ENCODE assay signal across 13 cellular contexts in the genomic region with DNA sequence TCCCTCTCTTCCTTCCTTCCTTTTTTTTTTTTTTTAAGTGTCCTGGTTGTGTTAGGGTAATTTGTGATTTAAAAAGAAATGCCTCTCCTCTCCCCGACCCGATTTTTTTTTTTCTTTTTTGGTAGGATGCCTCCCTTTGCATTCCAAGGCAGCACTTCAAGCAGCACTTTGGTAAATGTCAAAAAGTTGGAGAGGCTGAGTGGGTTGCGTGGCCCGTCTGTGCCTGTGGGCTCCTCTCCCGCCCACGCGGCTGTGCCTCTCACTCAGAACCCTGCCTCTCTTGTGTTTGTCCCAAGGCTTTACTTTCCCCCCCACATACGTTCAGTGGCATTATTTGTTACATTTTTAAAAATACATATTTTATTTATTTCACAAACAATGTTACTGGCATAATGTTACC.
DNase-seq lines count a peak whose midpoint lies in the region; ATAC-seq and TF ChIP-seq lines count a peak whose summit lies in the region.
"Had no signal": no experiment of that assay in that cellular context is flagged by ENCODE, and none has a peak within 500 bp of the region (broad histone marks: within the 10 kb centered on the region; RNA-seq: fewer than 3 reads in every experiment).

No MANE protein-coding gene starts in this region.

- H3K9me3 ChIP-seq in AG04450 (ENCODE audit: control insufficient read depth, insufficient read depth, low read length) = no peaks in the 10 kb centered on the region
- H3K9me3 ChIP-seq: ovary, Peyer's patch had no signal

- intact Hi-C loops in posterior vena cava (cut with DNase I) = no loop called here

- POLR2A ChIA-PET in AG04450 (lab: Yijun Ruan, JAX) = no interaction called here

- DNase-seq in AG04450 (ENCODE audit: low read depth, low spot score) (no peak), NCI-H69 (lab: John Stamatoyannopoulos, UW) (peak; percentile 14), fibroblast of peridontal ligament (ENCODE audit: extremely low read depth) (peak; percentile 37), posterior vena cava (ENCODE audit: low spot score) (peak; percentile 89), islet precursor cell (no peak), immature natural killer cell (no peak)
- DNase-seq in activated CD4-positive, CD25-positive, alpha-beta regulatory T cell (lab: John Stamatoyannopoulos, UW) = no peak
- DNase-seq: activated T-cell treated with anti-CD3 and anti-CD28 coated beads, Interleukin-2, amount 50 U/mL, for 24 hours; NCI-H1105; Peyer's patch; stimulated activated CD4-positive, alpha-beta T cell treated with anti-CD3 and anti-CD28 coated beads, Interleukin-4, amount 100 ng/mL, for 24 hours had no signal

- peak overlapping the region; percentile 73 for H3K27ac ChIP-seq in AG04450 (ENCODE audit: low read depth, low read length)

- H3K4me3 ChIP-seq in AG04450 (ENCODE audit: low read depth, low read length) = peak overlapping the region; percentile 10
- H3K4me3 ChIP-seq: ovary, Peyer's patch had no signal

- no peak overlapping the region for H3K4me3 Mint-ChIP-seq in immature natural killer cell
- H3K4me3 Mint-ChIP-seq: activated T-cell treated with anti-CD3 and anti-CD28 coated beads, Interleukin-2, amount 50 U/mL, for 24 hours had no signal

- TF ChIP-seq CTCF in AG04450 (IDR thresholded peaks at IDR 0.05; ENCODE audit: low read depth, low read length) = no peak

- no peaks in the 10 kb centered on the region for H3K4me1 Mint-ChIP-seq in immature natural killer cell

- H3K27me3 Mint-ChIP-seq in immature natural killer cell (ENCODE audit: low read depth in 3 of 3) = peaks cover 3 to 4% (median 4%) of the 10 kb centered on the region in 3 donors

- CTCF ChIA-PET in AG04450 (lab: Charles Lee) = interaction anchor here (1.0 to 1.2 kb wide), 2 partner anchors 19 to 23 kb away, joined by 3 to 4 read pairs; no protein-coding TSS in a partner anchor

- H3K27ac Mint-ChIP-seq in immature natural killer cell = no peak overlapping the region
- H3K27ac Mint-ChIP-seq: activated T-cell treated with anti-CD3 and anti-CD28 coated beads, Interleukin-2, amount 50 U/mL, for 24 hours had no signal

- no peaks in the 10 kb centered on the region for H3K36me3 Mint-ChIP-seq in immature natural killer cell

- H3K9me3 Mint-ChIP-seq in immature natural killer cell = no peaks in the 10 kb centered on the region
- H3K9me3 Mint-ChIP-seq: activated T-cell treated with anti-CD3 and anti-CD28 coated beads, Interleukin-2, amount 50 U/mL, for 24 hours had no signal

- no peak for ATAC-seq in GM21447 (IDR thresholded peaks at IDR 0.05; ENCODE audit: unreplicated experiment)

- no peaks in the 10 kb centered on the region for H3K27me3 ChIP-seq in AG04450 (ENCODE audit: control insufficient read depth, insufficient read depth, low read length)
- H3K27me3 ChIP-seq: ovary, Peyer's patch had no signal

Comparison
In these comparisons a context has a peak if more than half of its experiments do, and no peak if none do; other contexts are left out.
1. DNase-seq: peak in NCI-H69 (single experiment), fibroblast of peridontal ligament (single experiment) and posterior vena cava (single experiment); none in AG04450 (single experiment), islet precursor cell (single experiment), activated CD4-positive, CD25-positive, alpha-beta regulatory T cell (0 of 4) and immature natural killer cell (0 of 3).